ENCODE assay signal across 28 cellular contexts in the genomic region with DNA sequence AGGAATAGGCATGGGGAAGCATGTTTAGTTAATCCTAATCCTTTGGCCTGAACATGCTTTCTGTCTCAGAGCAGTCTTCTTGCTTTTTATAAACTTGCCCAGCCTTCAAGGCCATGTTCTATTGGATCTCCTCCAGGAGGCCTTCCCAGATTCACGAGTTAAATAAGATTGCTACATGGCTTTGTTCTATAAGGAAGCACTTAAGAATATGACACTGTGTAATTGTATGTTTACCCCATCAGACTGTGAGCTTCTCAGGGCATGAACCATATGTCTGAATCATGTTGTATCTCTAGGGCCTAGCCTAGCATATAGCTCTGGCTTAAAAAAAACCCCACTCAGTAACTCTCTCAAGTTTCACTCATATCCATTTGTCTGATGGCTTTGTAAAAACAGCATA. TPM values are rescaled to one million over a fixed set of nuclear protein-coding genes. Genes with fewer than 3 reads are reported as not detected.
DNase-seq lines count a peak whose midpoint lies in the region; ATAC-seq and TF ChIP-seq lines count a peak whose summit lies in the region.
"Had no signal": no experiment of that assay in that cellular context is flagged by ENCODE, and none has a peak within 500 bp of the region (broad histone marks: within the 10 kb centered on the region; RNA-seq: fewer than 3 reads in every experiment).

No MANE protein-coding gene starts in this region.

- H3K9me3 ChIP-seq in PC-3 (ENCODE audit: low read length) (no peaks in the 10 kb centered on the region), osteoblast (ENCODE audit: low read depth, low read length) (no peaks in the 10 kb centered on the region)
- H3K9me3 ChIP-seq: SK-N-SH, upper lobe of left lung had no signal

- no peak overlapping the region; the same call in 1 of the 2 replicates for H3K9ac ChIP-seq in PC-3 (ENCODE audit: low read length)
- H3K9ac ChIP-seq: SK-N-SH had no signal

- no TSS peak for BruUV-seq in PC-3 (replicated peaks; lab: Mats Ljungman, UMichigan)

- H3K4me2 ChIP-seq in PC-3 (ENCODE audit: low read length) (no peak overlapping the region), osteoblast (ENCODE audit: insufficient read depth, low read length) (no peak overlapping the region)
- H3K4me2 ChIP-seq: SK-N-SH had no signal

- H3K4me1 ChIP-seq in PC-3 (ENCODE audit: insufficient read depth, low read length) = peaks cover 28% of the 10 kb centered on the region
- peaks cover 7% of the 10 kb centered on the region for H3K4me1 ChIP-seq in osteoblast (ENCODE audit: insufficient read depth, low read length)
- H3K4me1 ChIP-seq: upper lobe of left lung had no signal

- H4K20me1 ChIP-seq in PC-3 (ENCODE audit: low read length) (no peaks in the 10 kb centered on the region), osteoblast (ENCODE audit: insufficient read depth, low read length) (no peaks in the 10 kb centered on the region)

- H3K27me3 ChIP-seq in PC-3 (ENCODE audit: low read length) (no peaks in the 10 kb centered on the region), osteoblast (ENCODE audit: insufficient read depth, low read length) (no peaks in the 10 kb centered on the region)
- H3K27me3 ChIP-seq: cardiac muscle cell, upper lobe of left lung had no signal

- intact Hi-C loops in PC-3 (cut with micrococcal nuclease) = no loop called here

- POLR2A ChIA-PET in PC-3 (lab: Charles Lee; ENCODE audit: unreplicated experiment) = no interaction called here

- H3F3A ChIP-seq in PC-3 (ENCODE audit: low read length, unreplicated experiment) = no peaks in the 10 kb centered on the region

- peak overlapping the region; percentile 66 for H3K27ac ChIP-seq in PC-3 (ENCODE audit: low read length)
- peak overlapping the region; percentile 25 for H3K27ac ChIP-seq in epithelial cell of prostate
- peak overlapping the region; percentile 37 for H3K27ac ChIP-seq in osteoblast (ENCODE audit: low read depth, low read length)
- H3K27ac ChIP-seq: 22Rv1, cardiac muscle cell, upper lobe of left lung had no signal

- CTCF ChIA-PET in PC-3 (lab: Charles Lee) = interaction anchor here (0.6 kb wide), 2 partner anchors 9 to 21 kb away, joined by 3 to 6 read pairs; no protein-coding TSS in a partner anchor

- no peak overlapping the region for H2AFZ ChIP-seq in PC-3 (ENCODE audit: low read length)
- H2AFZ ChIP-seq in osteoblast (ENCODE audit: low read length) = peak overlapping the region; percentile 15

- ATAC-seq in PC-3 = peak; percentile 42
- ATAC-seq: left cardiac atrium; naive thymus-derived CD4-positive, alpha-beta T cell had no signal

- H3K4me3 ChIP-seq in PC-3 (ENCODE audit: low read length) = no peak overlapping the region
- H3K4me3 ChIP-seq in osteoblast (ENCODE audit: insufficient read depth, low read length) = no peak overlapping the region
- H3K4me3 ChIP-seq: cardiac muscle cell, upper lobe of left lung had no signal

- H3K36me3 ChIP-seq in PC-3 (ENCODE audit: low read depth, low read length) = peaks cover 37% of the 10 kb centered on the region
- H3K36me3 ChIP-seq in osteoblast (ENCODE audit: insufficient read depth, low read length) = peaks cover 32% of the 10 kb centered on the region

- DNase-seq in NCI-H2029 (lab: John Stamatoyannopoulos, UW) (peak; percentile 24), NCI-H2029 treated with DMSO at 0.1 percent for 48 hours (lab: John Stamatoyannopoulos, UW) (no peak), PC-3 (peak; percentile 46), epithelial cell of prostate (ENCODE audit: low read depth, low spot score) (peak; percentile 74), osteoblast (ENCODE audit: insufficient read length, low spot score, missing footprints) (peak; percentile 44), NCI-H82 treated with DMSO at 0.1 percent for 48 hours (lab: John Stamatoyannopoulos, UW; ENCODE audit: unreplicated experiment) (no peak), GM19240 (ENCODE audit: insufficient read length, low spot score) (no peak)
- DNase-seq in activated CD8-positive, alpha-beta memory T cell treated with anti-CD3 and anti-CD28 coated beads for 24 hours = no peak
- DNase-seq: activated CD4-positive, alpha-beta T cell treated with anti-CD3 and anti-CD28 coated beads for 48 hours; activated CD8-positive, alpha-beta memory T cell treated with anti-CD3 and anti-CD28 coated beads, Interleukin-2, amount 50 U/mL, for 4 hours; activated gamma-delta T cell treated with Interleukin-2 at 50 U/mL for 16 hours; amniotic stem cell; cortex of kidney; DND-41; left cardiac atrium; naive thymus-derived CD4-positive, alpha-beta T cell; NCI-H1092; NCI-H187 treated with DMSO at 0.1 percent for 48 hours; NCI-H226; NCI-H748 treated with DMSO at 0.1 percent for 48 hours; nucleus accumbens; SK-N-SH; small intestine; stimulated activated CD4-positive, alpha-beta T cell treated with anti-CD3 and anti-CD28 coated beads, Interleukin-1b, Interleukin-23, amount 100 ng/mL, for 48 hours; substantia nigra; upper lobe of left lung had no signal

- H3K79me2 ChIP-seq in PC-3 (ENCODE audit: low read length) = no peaks in the 10 kb centered on the region
- no peaks in the 10 kb centered on the region for H3K79me2 ChIP-seq in osteoblast (ENCODE audit: insufficient read depth, low read length)

- TF ChIP-seq CTCF in PC-3 (conservative IDR thresholded peaks at IDR 0.05; ENCODE audit: low read depth, low read length) (no peak), osteoblast (IDR thresholded peaks at IDR 0.05; ENCODE audit: extremely low read depth, low read depth, low read length) (no peak)

- no peaks in the 10 kb centered on the region for H3K9me2 ChIP-seq in PC-3 (replicated peaks; ENCODE audit: low read length)
- H3K9me2 ChIP-seq: SK-N-SH had no signal

RNA-seq across cellular contexts. Expression of a gene that starts 26.4 kb away (rescaled TPM):
- total RNA-seq in PC-3 (2014; rRNA removed) (1.2 and 1.8 TPM in 2 replicates), osteoblast (under 0.01 and 0.59 TPM in 2 replicates)

RNA-seq across cellular contexts. Expression of a gene that starts 52.6 kb away (rescaled TPM):
- 6.4 and 11.9 TPM in 2 replicates for total RNA-seq in PC-3 (2014; rRNA removed)
- under 0.01 and 0.59 TPM in 2 replicates for total RNA-seq in osteoblast

Comparison
In these comparisons a context has a peak if more than half of its experiments do, and no peak if none do; other contexts are left out.
1. DNase-seq: peak in NCI-H2029 (single experiment), PC-3 (single experiment), epithelial cell of prostate (single experiment) and osteoblast (single experiment); none in NCI-H2029 treated with DMSO at 0.1 percent for 48 hours (single experiment), NCI-H82 treated with DMSO at 0.1 percent for 48 hours (single experiment), activated CD8-positive, alpha-beta memory T cell treated with anti-CD3 and anti-CD28 coated beads for 24 hours (single experiment) and GM19240 (single experiment).
2. Peak in every context shown above with its lines, with median percentiles within 50 percentile points of each other: H3K27ac ChIP-seq.